In the genomic region with DNA sequence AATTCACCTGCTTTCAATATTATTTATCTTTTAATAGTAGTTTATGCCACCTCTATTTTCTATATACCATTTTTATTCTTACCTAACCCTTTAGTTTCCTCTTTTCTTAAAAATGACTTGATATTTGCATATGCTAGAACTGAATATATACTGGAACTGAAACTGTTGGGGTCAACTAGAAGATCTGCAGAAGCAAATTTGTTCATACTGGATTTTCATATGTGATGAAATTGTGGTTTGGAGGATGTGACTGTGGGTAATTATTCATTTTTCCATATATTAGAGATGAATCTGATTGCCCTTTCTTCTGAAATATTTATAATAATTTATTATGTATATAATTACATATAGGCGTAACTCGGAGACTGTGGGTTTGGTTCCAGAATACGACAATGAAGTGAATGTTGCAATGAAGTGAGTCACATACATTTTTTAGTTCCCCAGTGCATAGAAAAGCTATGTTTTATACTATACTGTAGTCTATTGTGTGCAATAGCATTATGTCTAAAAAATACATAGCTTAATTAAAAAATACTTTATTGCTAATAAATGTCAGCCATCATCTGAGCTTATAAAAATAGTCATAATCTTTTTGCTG, we compare ENCODE assay signal across 11 cellular contexts.
A peak's percentile ranks its signal among the peaks of the same experiment; 100 is the strongest.
DNase-seq lines count a peak whose midpoint lies in the region; ATAC-seq lines count a peak whose summit lies in the region.
"Had no signal": no experiment of that assay in that cellular context is flagged by ENCODE, and none has a peak within 500 bp of the region (broad histone marks: within the 10 kb centered on the region; RNA-seq: fewer than 3 reads in every experiment).

No MANE protein-coding gene starts in this region.

- H3K36me3 ChIP-seq in naive thymus-derived CD4-positive, alpha-beta T cell (ENCODE audit: control insufficient read depth in 2 of 3, insufficient read depth in 3 of 3, low read length in 3 of 3) = no peaks in the 10 kb centered on the region

- no peak overlapping the region for H3K27ac ChIP-seq in naive thymus-derived CD4-positive, alpha-beta T cell (ENCODE audit: low read depth, low read length)
- H3K27ac ChIP-seq: 22Rv1 had no signal

- no peak overlapping the region for H3K4me3 ChIP-seq in naive thymus-derived CD4-positive, alpha-beta T cell (ENCODE audit: low read length)

- H3K4me1 Mint-ChIP-seq in naive thymus-derived CD4-positive, alpha-beta T cell = no peaks in the 10 kb centered on the region

- intact Hi-C loops in naive thymus-derived CD4-positive, alpha-beta T cell (cut with micrococcal nuclease) = no loop called here

- H3K9me3 Mint-ChIP-seq in naive thymus-derived CD4-positive, alpha-beta T cell = peaks cover 0 to 5% (median 0%) of the 10 kb centered on the region in 11 donors

- H3K27me3 ChIP-seq in naive thymus-derived CD4-positive, alpha-beta T cell (ENCODE audit: control insufficient read depth in 2 of 2, insufficient read depth in 2 of 2, low read length in 2 of 2) = no peaks in the 10 kb centered on the region

- H3K4me3 Mint-ChIP-seq in naive thymus-derived CD4-positive, alpha-beta T cell = no peak overlapping the region

- DNase-seq in activated CD4-positive, CD25-positive, alpha-beta regulatory T cell (lab: John Stamatoyannopoulos, UW) = no peak
- no peak for DNase-seq in naive thymus-derived CD4-positive, alpha-beta T cell
- no peak for DNase-seq in COLO668 (lab: John Stamatoyannopoulos, UW; ENCODE audit: unreplicated experiment)
- no peak for DNase-seq in D341Med (ENCODE audit: low spot score)
- DNase-seq in glomerular visceral epithelial cell (ENCODE audit: extremely low spot score) = no peak
- DNase-seq: posterior cingulate gyrus, SK-N-SH had no signal

- H3K27me3 Mint-ChIP-seq in naive thymus-derived CD4-positive, alpha-beta T cell = peaks cover 0 to 12% (median 6%) of the 10 kb centered on the region in 5 donors

- peak; percentile 56 to 57 for ATAC-seq in activated CD4-positive, CD25-positive, alpha-beta regulatory T cell treated with anti-CD3 and anti-CD28 coated beads, Interleukin-2, amount 50 U/mL, for 24 hours
- ATAC-seq in HG02642 (IDR thresholded peaks at IDR 0.05; ENCODE audit: poor library complexity, unreplicated experiment) (peak; percentile 87), HG03457 (IDR thresholded peaks at IDR 0.05; ENCODE audit: unreplicated experiment) (peak; percentile 84)
- peak; percentile 75 for ATAC-seq in naive thymus-derived CD4-positive, alpha-beta T cell

- H3K9me3 ChIP-seq in naive thymus-derived CD4-positive, alpha-beta T cell (ENCODE audit: control insufficient read depth in 2 of 3, low read length in 3 of 3) = no peaks in the 10 kb centered on the region
- H3K9me3 ChIP-seq: SK-N-SH had no signal

- H3K4me1 ChIP-seq in naive thymus-derived CD4-positive, alpha-beta T cell (ENCODE audit: control insufficient read depth in 2 of 2, insufficient read depth in 2 of 2, low read length in 2 of 2) = no peaks in the 10 kb centered on the region

- POLR2A ChIA-PET in naive thymus-derived CD4-positive, alpha-beta T cell (lab: Charles Lee) = no interaction called here

- no peak overlapping the region for H3K27ac Mint-ChIP-seq in naive thymus-derived CD4-positive, alpha-beta T cell

- H3K36me3 Mint-ChIP-seq in naive thymus-derived CD4-positive, alpha-beta T cell = no peaks in the 10 kb centered on the region

- CTCF ChIA-PET in naive thymus-derived CD4-positive, alpha-beta T cell (lab: Charles Lee) = no interaction called here
